Comparison of ENCODE assay signal across 8 cellular contexts in genomic region chr12:50247665-50248064, GRCh38. TPM values are rescaled to one million over a fixed set of nuclear protein-coding genes. Genes with fewer than 3 reads are reported as not detected.
DNase-seq lines count a peak whose midpoint lies in the region; ATAC-seq and TF ChIP-seq lines count a peak whose summit lies in the region.
"Not testable (repeated sequence)": the region's sequence is repeated elsewhere in the genome, so short reads cannot be mapped to it uniquely, and the experiment has no call there.

No MANE protein-coding gene starts in this region.

- H3K4me2 ChIP-seq in fibroblast of lung (ENCODE audit: extremely low read depth, insufficient read depth, low read length): not testable (repeated sequence)

- H3K4me1 Mint-ChIP-seq in activated CD4-positive, alpha-beta T cell treated with anti-CD3 and anti-CD28 coated beads, Interleukin-2, amount 10 ng/mL, durations not matched to agents 24 days and 14 days: peaks cover 36% of the 10 kb centered on the region

- peak overlapping the region; percentile 32 for H3K4me3 Mint-ChIP-seq in activated CD4-positive, alpha-beta T cell treated with anti-CD3 and anti-CD28 coated beads, Interleukin-2, amount 10 ng/mL, durations not matched to agents 24 days and 14 days

- DNase-seq in M059J (ENCODE audit: low read depth): peak; percentile 35
- not testable (repeated sequence) for DNase-seq in activated CD4-positive, alpha-beta T cell treated with anti-CD3 and anti-CD28 coated beads, Interleukin-2, amount 10 ng/mL, durations not matched to agents 24 days and 14 days; body of pancreas; fibroblast of lung (ENCODE audit: low read depth in 2 of 2); sigmoid colon; thyroid gland
- DNase-seq in kidney tubule cell (ENCODE audit: low spot score): peak; percentile 45

- TF ChIP-seq CTCF in body of pancreas (IDR thresholded peaks at IDR 0.05); fibroblast of lung (conservative IDR thresholded peaks at IDR 0.05 in 1 of 2, IDR thresholded peaks at IDR 0.05 in 1 of 2; ENCODE audit: low read depth in 1 of 2, low read length in 2 of 2); sigmoid colon (IDR thresholded peaks at IDR 0.05); thyroid gland (IDR thresholded peaks at IDR 0.05): not testable (repeated sequence)

- TF ChIP-seq POLR2A in body of pancreas (IDR thresholded peaks at IDR 0.05); sigmoid colon (IDR thresholded peaks at IDR 0.05); thyroid gland (IDR thresholded peaks at IDR 0.05): not testable (repeated sequence)

- not testable (repeated sequence) for H3K27ac Mint-ChIP-seq in activated CD4-positive, alpha-beta T cell treated with anti-CD3 and anti-CD28 coated beads, Interleukin-2, amount 10 ng/mL, durations not matched to agents 24 days and 14 days

- not testable (repeated sequence) for H3K9ac ChIP-seq in fibroblast of lung (ENCODE audit: insufficient read depth, low read length)

- intact Hi-C loops in activated CD4-positive, alpha-beta T cell treated with anti-CD3 and anti-CD28 coated beads, Interleukin-2, amount 10 ng/mL, durations not matched to agents 24 days and 14 days (cut with micrococcal nuclease): loop anchor here (1.0 to 2.0 kb wide), 3 partner anchors 25 to 61 kb away; partner anchors contain the start of gene LIMA1
- intact Hi-C loops in body of pancreas (cut with DNase I); sigmoid colon (cut with DNase I); thyroid gland (cut with DNase I): not testable (repeated sequence)

- not testable (repeated sequence) for TF ChIP-seq EP300 in sigmoid colon (IDR thresholded peaks at IDR 0.05)

- H4K20me1 ChIP-seq in fibroblast of lung (ENCODE audit: control insufficient read depth, extremely low read depth, insufficient read depth, low read length): not testable (repeated sequence)

- not testable (repeated sequence) for H3K4me3 ChIP-seq in ACC112 (ENCODE audit: low read depth, low read length); body of pancreas; fibroblast of lung (replicated peaks in 1 of 4; ENCODE audit: control extremely low read depth in 1 of 4, insufficient read depth in 1 of 4, low read depth in 3 of 4, low read length in 4 of 4); sigmoid colon; thyroid gland (replicated peaks in 1 of 3)

- ATAC-seq in body of pancreas: not testable (repeated sequence)

- H3K4me1 ChIP-seq in ACC112 (ENCODE audit: control insufficient read depth, insufficient read depth, low read length, unreplicated experiment): peaks cover 45% of the 10 kb centered on the region
- peaks cover 19% of the 10 kb centered on the region for H3K4me1 ChIP-seq in body of pancreas
- peaks cover 18% of the 10 kb centered on the region for H3K4me1 ChIP-seq in fibroblast of lung (ENCODE audit: control insufficient read depth, extremely low read depth, insufficient read depth, low read length)
- peaks cover 0 to 23% (median 13%) of the 10 kb centered on the region in 4 donors for H3K4me1 ChIP-seq in sigmoid colon
- peaks cover 10 to 53% of the 10 kb centered on the region in 2 donors for H3K4me1 ChIP-seq in thyroid gland

- not testable (repeated sequence) for H3K27me3 ChIP-seq in ACC112 (ENCODE audit: insufficient read depth, low read length); body of pancreas; fibroblast of lung (ENCODE audit: control insufficient read depth, insufficient read depth, low read length); sigmoid colon; thyroid gland

- H3K36me3 ChIP-seq in ACC112 (ENCODE audit: insufficient read depth, low read length); body of pancreas (replicated peaks in 1 of 2; ENCODE audit: insufficient read depth in 1 of 2, low read depth in 2 of 2); fibroblast of lung (ENCODE audit: control insufficient read depth, insufficient read depth, low read length); sigmoid colon; thyroid gland: not testable (repeated sequence)

- 80 to 81% methylated on average over 9 of the region's 9 CpGs for WGBS in body of pancreas, 2 donors
- 39 to 80% methylated on average over 9 of the region's 9 CpGs for WGBS in sigmoid colon, 2 donors
- 78 to 81% methylated on average over 9 of the region's 9 CpGs for WGBS in thyroid gland, 2 donors

- H3K27ac ChIP-seq in ACC112 (ENCODE audit: low read depth, low read length): peak overlapping the region; percentile 91
- H3K27ac ChIP-seq in body of pancreas: peak overlapping the region in 3 of 4 donors; percentile 45 to 69 (median 59)
- H3K27ac ChIP-seq in fibroblast of lung (ENCODE audit: insufficient read depth, low read length): peak overlapping the region; percentile 63
- peak overlapping the region; percentile 28 to 74 (median 72) for H3K27ac ChIP-seq in sigmoid colon
- H3K27ac ChIP-seq in thyroid gland: peak overlapping the region in 2 of 3 donors; percentile 46 to 77

- H2AFZ ChIP-seq in ACC112 (ENCODE audit: low read length, unreplicated experiment); fibroblast of lung (ENCODE audit: low read length): not testable (repeated sequence)

- not testable (repeated sequence) for H3K79me2 ChIP-seq in ACC112 (ENCODE audit: control insufficient read depth, insufficient read depth, low read length, unreplicated experiment); fibroblast of lung (ENCODE audit: control insufficient read depth, insufficient read depth, low read length)

- H3K9me3 ChIP-seq in body of pancreas; fibroblast of lung (ENCODE audit: control insufficient read depth, insufficient read depth, low read depth, low read length); sigmoid colon; thyroid gland: not testable (repeated sequence)

- not testable (repeated sequence) for H3K36me3 Mint-ChIP-seq in activated CD4-positive, alpha-beta T cell treated with anti-CD3 and anti-CD28 coated beads, Interleukin-2, amount 10 ng/mL, durations not matched to agents 24 days and 14 days (ENCODE audit: low read depth)

- H3K27me3 Mint-ChIP-seq in activated CD4-positive, alpha-beta T cell treated with anti-CD3 and anti-CD28 coated beads, Interleukin-2, amount 10 ng/mL, durations not matched to agents 24 days and 14 days: not testable (repeated sequence)

- H3K9me3 Mint-ChIP-seq in activated CD4-positive, alpha-beta T cell treated with anti-CD3 and anti-CD28 coated beads, Interleukin-2, amount 10 ng/mL, durations not matched to agents 24 days and 14 days: not testable (repeated sequence)

RNA-seq across cellular contexts. Expression of gene LIMA1, which starts 35.7 kb away (rescaled TPM):
- total RNA-seq in M059J (2014; rRNA removed; shearing (Covaris generic)): 199 and 240 TPM in 2 replicates
- 94.6 and 98.2 TPM in 2 replicates for total RNA-seq in activated CD4-positive, alpha-beta T cell treated with anti-CD3 and anti-CD28 coated beads, Interleukin-2, amount 10 ng/mL, durations not matched to agents 24 days and 14 days
- 10 to 100 TPM; 48.8 to 53.4 TPM for total RNA-seq in body of pancreas
- 70.6 and 171 TPM in 2 replicates for total RNA-seq in fibroblast of lung
- polyA plus RNA-seq in fibroblast of lung: 177 and 308 TPM in 2 replicates
- 115 and 184 TPM in 2 replicates for polyA plus RNA-seq in fibroblast of lung (2012)
- 55.3 and 77.9 TPM in 2 replicates for polyA minus RNA-seq in fibroblast of lung (ENCODE audit: low replicate concordance)
- 100 to 1,000 TPM in 1 of 4 donors, 10 to 100 TPM in 3; 39.7 to 111 (median 41.6) TPM for total RNA-seq in sigmoid colon
- polyA plus RNA-seq in sigmoid colon: 100 to 1,000 TPM; 108 to 181 (median 175) TPM
- total RNA-seq in thyroid gland: 10 to 100 TPM; 53.0 to 75.4 (median 66.7) TPM
